28 cellular contexts compared by ENCODE assay signal in genomic region chr16:67932462-67932840, GRCh38. TPM values are rescaled to one million over a fixed set of nuclear protein-coding genes. Genes with fewer than 3 reads are reported as not detected.
"Had no signal": no experiment of that assay in that cellular context is flagged by ENCODE, and none has a peak within 500 bp of the region (broad histone marks: within the 10 kb centered on the region; RNA-seq: fewer than 3 reads in every experiment).

No MANE protein-coding gene starts in this region.

- H3K4me3 Mint-ChIP-seq: activated CD4-positive, alpha-beta T cell treated with anti-CD3 and anti-CD28 coated beads, Interleukin-2, amount 10 ng/mL, durations not matched to agents 7 days and 5 days; effector memory CD8-positive, alpha-beta T cell; mesothelial cell of epicardium; neural progenitor cell; stimulated activated memory B cell treated with anti-CD40 and anti-IgM and Interleukin-4, amounts not matched to agents 10 μg/mL and 1 μg/mL and 100 μg/mL, for 72 hours; T-helper 17 cell had no signal

- H3K27ac Mint-ChIP-seq: activated CD4-positive, alpha-beta T cell treated with anti-CD3 and anti-CD28 coated beads, Interleukin-2, amount 10 ng/mL, durations not matched to agents 7 days and 5 days; mesothelial cell of epicardium; neural progenitor cell; T-helper 17 cell had no signal

- H3K4me3 ChIP-seq: gastroesophageal sphincter, neural progenitor cell, skin epidermis, stomach, thyroid gland, upper lobe of left lung, vagina had no signal

- DNase-seq: activated CD4-positive, alpha-beta T cell treated with anti-CD3 and anti-CD28 coated beads for 1 hour; activated CD4-positive, alpha-beta T cell treated with anti-CD3 and anti-CD28 coated beads, Interleukin-2, amount 10 ng/mL, durations not matched to agents 7 days and 5 days; activated CD8-positive, alpha-beta memory T cell treated with anti-CD3 and anti-CD28 coated beads for 24 hours; activated gamma-delta T cell; activated naive CD4-positive, alpha-beta T cell treated with anti-CD3 and anti-CD28 coated beads, Interleukin-2, amount 50 U/mL, for 16 hours; brain microvascular endothelial cell; cortex of kidney; effector memory CD8-positive, alpha-beta T cell; erythroblast; hippocampal formation; left colon; mammary epithelial cell; naive B cell; SK-N-SH; stimulated activated CD4-positive, alpha-beta T cell treated with anti-CD3 and anti-CD28 coated beads, Interleukin-4, amount 100 ng/mL, for 24 hours; stomach; SW 1271; T-helper 17 cell; thyroid gland; upper lobe of left lung had no signal

- H3K27me3 ChIP-seq: brain microvascular endothelial cell, gastroesophageal sphincter, neural progenitor cell, stomach, thyroid gland, upper lobe of left lung, vagina had no signal

- H3K27ac ChIP-seq: brain microvascular endothelial cell, gastroesophageal sphincter, neural progenitor cell, skin epidermis, stomach, thyroid gland, vagina had no signal

- H3K36me3 ChIP-seq: neural progenitor cell had no signal

- H3K27me3 Mint-ChIP-seq: activated CD4-positive, alpha-beta T cell treated with anti-CD3 and anti-CD28 coated beads, Interleukin-2, amount 10 ng/mL, durations not matched to agents 7 days and 5 days; effector memory CD8-positive, alpha-beta T cell; naive B cell; stimulated activated memory B cell treated with anti-CD40 and anti-IgM and Interleukin-4, amounts not matched to agents 10 μg/mL and 1 μg/mL and 100 μg/mL, for 72 hours; T-helper 17 cell had no signal

- H3K9me3 Mint-ChIP-seq: activated CD4-positive, alpha-beta T cell treated with anti-CD3 and anti-CD28 coated beads, Interleukin-2, amount 10 ng/mL, durations not matched to agents 7 days and 5 days; effector memory CD8-positive, alpha-beta T cell; mesothelial cell of epicardium; naive B cell; neural progenitor cell; stimulated activated memory B cell treated with anti-CD40 and anti-IgM and Interleukin-4, amounts not matched to agents 10 μg/mL and 1 μg/mL and 100 μg/mL, for 72 hours had no signal

- H3K9me3 ChIP-seq: gastroesophageal sphincter, SK-N-SH, stomach, thyroid gland, upper lobe of left lung, vagina had no signal

- ATAC-seq: effector memory CD8-positive, alpha-beta T cell; gastroesophageal sphincter; left colon; sciatic nerve; stimulated activated memory B cell treated with anti-CD40 and anti-IgM and Interleukin-4, amounts not matched to agents 10 μg/mL and 1 μg/mL and 100 μg/mL, for 72 hours; T-helper 17 cell had no signal

RNA-seq across cellular contexts. Expression of gene CTRL, which starts 0.8 kb away (rescaled TPM):
- total RNA-seq: cardiac septum had no signal
